ENCODE assay signal across 36 cellular contexts in the genomic region with DNA sequence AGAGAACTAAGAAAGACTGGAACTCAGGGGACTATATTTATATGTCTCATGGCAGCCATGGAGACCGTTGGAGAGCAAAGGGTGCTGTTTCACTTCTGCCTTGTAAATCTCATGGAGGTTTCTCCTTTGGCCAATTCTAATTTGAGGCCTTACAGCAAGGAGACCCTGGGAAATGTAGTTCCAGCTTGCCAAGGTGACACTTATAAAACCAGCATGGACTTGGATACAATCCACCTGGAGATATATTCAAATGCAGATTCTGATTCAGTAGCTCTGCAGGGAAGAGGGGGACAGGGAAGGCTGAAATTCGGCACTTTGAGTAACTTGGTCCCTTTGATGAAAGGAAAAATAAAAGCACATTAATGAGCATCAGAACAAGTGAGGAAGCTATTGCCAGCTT.
"Had no signal": no experiment of that assay in that cellular context is flagged by ENCODE, and none has a peak within 500 bp of the region (broad histone marks: within the 10 kb centered on the region; RNA-seq: fewer than 3 reads in every experiment).

No MANE protein-coding gene starts in this region.

- H3K36me3 ChIP-seq: brain microvascular endothelial cell, esophagus muscularis mucosa, gastrocnemius medialis, heart left ventricle had no signal

- H3K4me3 ChIP-seq: coronary artery, esophagus muscularis mucosa, gastrocnemius medialis, heart left ventricle had no signal

- H3K4me1 Mint-ChIP-seq: activated B cell treated with CpG ODN at 0.5 μM for 24 hours; activated CD8-positive, alpha-beta memory T cell treated with anti-CD3 and anti-CD28 coated beads, Interleukin-2, amount 10 ng/mL, durations not matched to agents 7 days and 5 days; activated naive CD4-positive, alpha-beta T cell treated with anti-CD3 and anti-CD28 coated beads, Interleukin-2, amount 50 U/mL, for 24 hours; activated naive CD8-positive, alpha-beta T cell treated with anti-CD3 and anti-CD28 coated beads, Interleukin-2, amount 10 ng/mL, durations not matched to agents 7 days and 5 days; central memory CD8-positive, alpha-beta T cell; T-helper 17 cell had no signal

- H3K27me3 Mint-ChIP-seq: activated B cell treated with CpG ODN at 0.5 μM for 24 hours; activated CD4-positive, alpha-beta memory T cell treated with anti-CD3 and anti-CD28 coated beads for 36 hours; activated CD8-positive, alpha-beta memory T cell treated with anti-CD3 and anti-CD28 coated beads, Interleukin-2, amount 10 ng/mL, durations not matched to agents 7 days and 5 days; activated naive CD4-positive, alpha-beta T cell treated with anti-CD3 and anti-CD28 coated beads, Interleukin-2, amount 50 U/mL, for 24 hours; activated naive CD8-positive, alpha-beta T cell treated with anti-CD3 and anti-CD28 coated beads, Interleukin-2, amount 10 ng/mL, durations not matched to agents 7 days and 5 days; central memory CD8-positive, alpha-beta T cell; dendritic cell treated with granulocyte-macrophage colony-stimulating factor and Interleukin-4, amounts not matched to agents 40 ng/mL and 50 ng/mL, for 4 days; effector memory CD8-positive, alpha-beta T cell; T-helper 17 cell had no signal

- ATAC-seq: activated CD4-positive, CD25-positive, alpha-beta regulatory T cell treated with anti-CD3 and anti-CD28 coated beads, Interleukin-2, amount 50 U/mL, for 24 hours; activated CD8-positive, alpha-beta memory T cell treated with anti-CD3 and anti-CD28 coated beads, Interleukin-2, amount 10 ng/mL, durations not matched to agents 7 days and 5 days; activated CD8-positive, alpha-beta T cell treated with anti-CD3 and anti-CD28 coated beads, Interleukin-2, amount 10 ng/mL, durations not matched to agents 7 days and 5 days; effector memory CD8-positive, alpha-beta T cell; foreskin keratinocyte; gastrocnemius medialis; heart left ventricle; T-helper 17 cell had no signal

- H3K4me1 ChIP-seq: esophagus muscularis mucosa, foreskin keratinocyte, gastrocnemius medialis, heart left ventricle had no signal

- H3K4me3 Mint-ChIP-seq: activated B cell treated with CpG ODN at 0.5 μM for 24 hours; activated CD4-positive, alpha-beta memory T cell treated with anti-CD3 and anti-CD28 coated beads for 36 hours; activated CD8-positive, alpha-beta memory T cell treated with anti-CD3 and anti-CD28 coated beads, Interleukin-2, amount 10 ng/mL, durations not matched to agents 7 days and 5 days; activated CD8-positive, alpha-beta T cell treated with anti-CD3 and anti-CD28 coated beads, Interleukin-2, amount 10 ng/mL, durations not matched to agents 7 days and 5 days; activated naive CD4-positive, alpha-beta T cell treated with anti-CD3 and anti-CD28 coated beads for 36 hours; activated naive CD4-positive, alpha-beta T cell treated with anti-CD3 and anti-CD28 coated beads, Interleukin-2, amount 50 U/mL, for 24 hours; activated naive CD8-positive, alpha-beta T cell treated with anti-CD3 and anti-CD28 coated beads, Interleukin-2, amount 10 ng/mL, durations not matched to agents 7 days and 5 days; activated T-helper 1 cell treated with anti-CD3 and anti-CD28 coated beads, Interleukin-12 subunit alpha, Interleukin-12 subunit beta, Interleukin-2, Interleukin-4 antibody, amounts not matched to agents 30 ng/mL and 10 ng/mL and 1 ng/mL, durations not matched to agents 14 hours and 24 hours and 36 hours; central memory CD8-positive, alpha-beta T cell; dendritic cell treated with granulocyte-macrophage colony-stimulating factor and Interleukin-4, amounts not matched to agents 40 ng/mL and 50 ng/mL, for 4 days; effector memory CD8-positive, alpha-beta T cell; T-helper 17 cell; T-helper 2 cell treated with Interferon-gamma antibody and Interleukin-4, amounts not matched to agents 5 μg/mL and 100 μg/mL, for 36 hours had no signal

- H3K27ac ChIP-seq: brain microvascular endothelial cell, coronary artery, esophagus muscularis mucosa, foreskin keratinocyte, gastrocnemius medialis, heart left ventricle, VCaP had no signal

- H3K36me3 Mint-ChIP-seq: activated CD4-positive, alpha-beta memory T cell treated with anti-CD3 and anti-CD28 coated beads for 36 hours; activated CD8-positive, alpha-beta memory T cell treated with anti-CD3 and anti-CD28 coated beads, Interleukin-2, amount 10 ng/mL, durations not matched to agents 7 days and 5 days; activated naive CD4-positive, alpha-beta T cell treated with anti-CD3 and anti-CD28 coated beads, Interleukin-2, amount 50 U/mL, for 24 hours; activated naive CD8-positive, alpha-beta T cell treated with anti-CD3 and anti-CD28 coated beads, Interleukin-2, amount 10 ng/mL, durations not matched to agents 7 days and 5 days had no signal

- H3K27me3 ChIP-seq: brain microvascular endothelial cell, esophagus muscularis mucosa, foreskin keratinocyte, gastrocnemius medialis, heart left ventricle had no signal

- H3K9me3 Mint-ChIP-seq: activated B cell treated with CpG ODN at 0.5 μM for 24 hours; activated CD4-positive, alpha-beta memory T cell treated with anti-CD3 and anti-CD28 coated beads for 36 hours; activated naive CD4-positive, alpha-beta T cell treated with anti-CD3 and anti-CD28 coated beads for 36 hours; activated naive CD4-positive, alpha-beta T cell treated with anti-CD3 and anti-CD28 coated beads, Interleukin-2, amount 50 U/mL, for 24 hours; activated naive CD8-positive, alpha-beta T cell treated with anti-CD3 and anti-CD28 coated beads, Interleukin-2, amount 10 ng/mL, durations not matched to agents 7 days and 5 days; activated T-helper 1 cell treated with anti-CD3 and anti-CD28 coated beads, Interleukin-12 subunit alpha, Interleukin-12 subunit beta, Interleukin-2, Interleukin-4 antibody, amounts not matched to agents 30 ng/mL and 10 ng/mL and 1 ng/mL, durations not matched to agents 14 hours and 24 hours and 36 hours; activated T-helper 2 cell treated with anti-CD3 and anti-CD28 coated beads, Interferon-gamma antibody, Interleukin-2, Interleukin-4, amounts not matched to agents 10 μg/mL and 5 μg/mL and 100 μg/mL, durations not matched to agents 14 hours and 24 hours and 36 hours; dendritic cell treated with granulocyte-macrophage colony-stimulating factor and Interleukin-4, amounts not matched to agents 40 ng/mL and 50 ng/mL, for 4 days; T-helper 2 cell treated with Interferon-gamma antibody and Interleukin-4, amounts not matched to agents 5 μg/mL and 100 μg/mL, for 36 hours had no signal

- FAIRE-seq: astrocyte, bronchial epithelial cell, TTC549 had no signal

- DNase-seq: activated B cell treated with CpG ODN at 0.5 μM for 24 hours; activated CD4-positive, alpha-beta memory T cell treated with anti-CD3 and anti-CD28 coated beads for 36 hours; activated CD4-positive, alpha-beta T cell treated with anti-CD3 and anti-CD28 coated beads for 48 hours; activated CD4-positive, alpha-beta T cell treated with anti-CD3 and anti-CD28 coated beads, Interleukin-2, amount 50 U/mL, for 1 hour; activated CD8-positive, alpha-beta memory T cell treated with anti-CD3 and anti-CD28 coated beads, Interleukin-2, amount 10 ng/mL, durations not matched to agents 7 days and 5 days; activated CD8-positive, alpha-beta memory T cell treated with anti-CD3 and anti-CD28 coated beads, Interleukin-2, amount 50 U/mL, for 4 hours; activated CD8-positive, alpha-beta T cell treated with anti-CD3 and anti-CD28 coated beads, Interleukin-2, amount 10 ng/mL, durations not matched to agents 7 days and 5 days; activated effector memory CD4-positive, alpha-beta T cell treated with anti-CD3 and anti-CD28 coated beads, Interleukin-2, amount 50 U/mL, for 16 hours; activated naive CD4-positive, alpha-beta T cell treated with anti-CD3 and anti-CD28 coated beads for 36 hours; activated naive CD8-positive, alpha-beta T cell treated with anti-CD3 and anti-CD28 coated beads, Interleukin-2, amount 10 ng/mL, durations not matched to agents 7 days and 5 days; activated T-cell treated with anti-CD3 and anti-CD28 coated beads, Interleukin-2, amount 50 U/mL, for 1 hour; activated T-cell treated with anti-CD3 and anti-CD28 coated beads, Interleukin-2, amount 50 U/mL, for 48 hours; brain microvascular endothelial cell; effector CD4-positive, alpha-beta T cell; effector memory CD8-positive, alpha-beta T cell; erythroblast; foreskin keratinocyte; gastrocnemius medialis; glutamatergic neuron; heart left ventricle; hypothalamus; T-helper 17 cell; T1000 had no signal

- H3K27ac Mint-ChIP-seq: activated B cell treated with CpG ODN at 0.5 μM for 24 hours; activated CD4-positive, alpha-beta memory T cell treated with anti-CD3 and anti-CD28 coated beads for 36 hours; activated CD8-positive, alpha-beta memory T cell treated with anti-CD3 and anti-CD28 coated beads, Interleukin-2, amount 10 ng/mL, durations not matched to agents 7 days and 5 days; activated CD8-positive, alpha-beta T cell treated with anti-CD3 and anti-CD28 coated beads, Interleukin-2, amount 10 ng/mL, durations not matched to agents 7 days and 5 days; activated naive CD4-positive, alpha-beta T cell treated with anti-CD3 and anti-CD28 coated beads for 36 hours; activated naive CD4-positive, alpha-beta T cell treated with anti-CD3 and anti-CD28 coated beads, Interleukin-2, amount 50 U/mL, for 24 hours; activated naive CD8-positive, alpha-beta T cell treated with anti-CD3 and anti-CD28 coated beads, Interleukin-2, amount 10 ng/mL, durations not matched to agents 7 days and 5 days; activated T-helper 1 cell treated with anti-CD3 and anti-CD28 coated beads, Interleukin-12 subunit alpha, Interleukin-12 subunit beta, Interleukin-2, Interleukin-4 antibody, amounts not matched to agents 30 ng/mL and 10 ng/mL and 1 ng/mL, durations not matched to agents 14 hours and 24 hours and 36 hours; activated T-helper 2 cell treated with anti-CD3 and anti-CD28 coated beads, Interferon-gamma antibody, Interleukin-2, Interleukin-4, amounts not matched to agents 10 μg/mL and 5 μg/mL and 100 μg/mL, durations not matched to agents 14 hours and 24 hours and 36 hours; dendritic cell treated with granulocyte-macrophage colony-stimulating factor and Interleukin-4, amounts not matched to agents 40 ng/mL and 50 ng/mL, for 4 days; effector memory CD8-positive, alpha-beta T cell; T-helper 17 cell; T-helper 2 cell treated with Interferon-gamma antibody and Interleukin-4, amounts not matched to agents 5 μg/mL and 100 μg/mL, for 36 hours had no signal

- H3K9me3 ChIP-seq: esophagus muscularis mucosa, gastrocnemius medialis, heart left ventricle had no signal
